Comparison of ENCODE assay signal across 1 cellular context in the genomic region with DNA sequence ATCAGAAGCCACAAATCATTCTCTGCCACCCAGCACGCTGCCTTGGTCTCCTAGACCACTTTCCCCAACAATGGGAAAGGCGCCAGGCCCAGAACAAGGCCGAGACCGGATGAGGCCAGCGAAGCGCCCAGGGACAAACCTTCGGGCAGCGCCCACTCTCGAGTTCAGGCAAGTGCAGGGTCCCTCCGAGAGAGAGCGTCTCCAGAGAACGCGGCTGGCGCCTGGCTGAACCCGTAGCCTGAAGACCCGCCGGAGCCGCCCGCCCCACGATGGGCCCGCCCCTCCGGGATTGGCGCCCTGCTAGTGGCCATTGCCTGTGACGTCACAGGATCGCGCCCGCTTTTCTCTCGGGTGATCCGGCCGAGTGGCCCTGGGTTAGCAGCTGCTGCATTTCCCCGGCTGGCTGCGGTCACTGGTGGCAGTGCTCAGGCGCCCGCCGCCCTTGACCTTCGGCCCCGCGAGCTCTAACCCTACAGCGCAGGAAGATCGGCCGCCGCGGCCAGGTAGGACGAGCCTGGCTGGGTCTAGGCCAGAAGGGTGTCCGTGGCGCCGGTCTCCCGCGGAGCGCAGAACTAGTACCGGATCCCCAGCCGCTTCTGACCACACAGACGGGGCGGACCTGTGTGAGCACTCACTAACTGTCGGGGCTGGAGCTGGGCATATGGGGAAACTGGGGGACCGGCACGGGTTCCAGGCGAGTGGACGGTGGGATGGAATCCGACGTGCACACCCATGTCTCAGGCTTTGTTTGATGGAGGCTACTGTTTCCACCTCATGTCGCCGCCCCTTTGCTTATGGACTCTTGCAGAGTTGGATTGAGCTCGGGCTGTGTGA.
TF ChIP-seq lines count a peak whose summit lies in the region.

A gene with protein sequence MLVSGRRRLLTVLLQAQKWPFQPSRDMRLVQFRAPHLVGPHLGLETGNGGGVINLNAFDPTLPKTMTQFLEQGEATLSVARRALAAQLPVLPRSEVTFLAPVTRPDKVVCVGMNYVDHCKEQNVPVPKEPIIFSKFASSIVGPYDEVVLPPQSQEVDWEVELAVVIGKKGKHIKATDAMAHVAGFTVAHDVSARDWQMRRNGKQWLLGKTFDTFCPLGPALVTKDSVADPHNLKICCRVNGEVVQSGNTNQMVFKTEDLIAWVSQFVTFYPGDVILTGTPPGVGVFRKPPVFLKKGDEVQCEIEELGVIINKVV (plus strand): TSS at position 339 of the 834 bp plus-strand sequence. CDS start 2,851 bp downstream, outside the sequence.

TF ChIP-seq in HepG2, 621 proteins besides CTCF, POLR2A, EP300 and RAD21 (continued from another document and continues in another):
- TF ChIP-seq, protein P1, sequence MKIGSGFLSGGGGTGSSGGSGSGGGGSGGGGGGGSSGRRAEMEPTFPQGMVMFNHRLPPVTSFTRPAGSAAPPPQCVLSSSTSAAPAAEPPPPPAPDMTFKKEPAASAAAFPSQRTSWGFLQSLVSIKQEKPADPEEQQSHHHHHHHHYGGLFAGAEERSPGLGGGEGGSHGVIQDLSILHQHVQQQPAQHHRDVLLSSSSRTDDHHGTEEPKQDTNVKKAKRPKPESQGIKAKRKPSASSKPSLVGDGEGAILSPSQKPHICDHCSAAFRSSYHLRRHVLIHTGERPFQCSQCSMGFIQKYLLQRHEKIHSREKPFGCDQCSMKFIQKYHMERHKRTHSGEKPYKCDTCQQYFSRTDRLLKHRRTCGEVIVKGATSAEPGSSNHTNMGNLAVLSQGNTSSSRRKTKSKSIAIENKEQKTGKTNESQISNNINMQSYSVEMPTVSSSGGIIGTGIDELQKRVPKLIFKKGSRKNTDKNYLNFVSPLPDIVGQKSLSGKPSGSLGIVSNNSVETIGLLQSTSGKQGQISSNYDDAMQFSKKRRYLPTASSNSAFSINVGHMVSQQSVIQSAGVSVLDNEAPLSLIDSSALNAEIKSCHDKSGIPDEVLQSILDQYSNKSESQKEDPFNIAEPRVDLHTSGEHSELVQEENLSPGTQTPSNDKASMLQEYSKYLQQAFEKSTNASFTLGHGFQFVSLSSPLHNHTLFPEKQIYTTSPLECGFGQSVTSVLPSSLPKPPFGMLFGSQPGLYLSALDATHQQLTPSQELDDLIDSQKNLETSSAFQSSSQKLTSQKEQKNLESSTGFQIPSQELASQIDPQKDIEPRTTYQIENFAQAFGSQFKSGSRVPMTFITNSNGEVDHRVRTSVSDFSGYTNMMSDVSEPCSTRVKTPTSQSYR (CRISPR knock-in tag; IDR thresholded peaks at IDR 0.05; ENCODE audit: borderline replicate concordance) = peak; percentile 59; the same call in 1 of the 2 replicates
- TF ChIP-seq ZNF589 (CRISPR knock-in tag; conservative IDR thresholded peaks at IDR 0.05) (no peak), JUN (CRISPR knock-in tag; IDR thresholded peaks at IDR 0.05) (no peak), HDAC2 (CRISPR knock-in tag; IDR thresholded peaks at IDR 0.05) (peak; percentile 94), ZNF205 (CRISPR knock-in tag; IDR thresholded peaks at IDR 0.05) (peak; percentile 44; the same call in 1 of the 2 replicates), ZNF703 (CRISPR knock-in tag; IDR thresholded peaks at IDR 0.05; ENCODE audit: borderline replicate concordance) (0 out of 2 replicates have a peak, but pooled peaks have one; percentile 76), EED (CRISPR knock-in tag; IDR thresholded peaks at IDR 0.05) (peak; percentile 92), SIN3B (IDR thresholded peaks at IDR 0.05; ENCODE audit: low read length) (peak; percentile 76; the same call in 1 of the 2 replicates), ERF (CRISPR knock-in tag; IDR thresholded peaks at IDR 0.05) (peak; percentile 51; the same call in 1 of the 2 replicates), CBFB (CRISPR knock-in tag; IDR thresholded peaks at IDR 0.05) (peak; percentile 88; the same call in 1 of the 2 replicates), ZNF746 (CRISPR knock-in tag; IDR thresholded peaks at IDR 0.05) (peak; percentile 60; the same call in 1 of the 2 replicates), KLF6 (CRISPR knock-in tag; IDR thresholded peaks at IDR 0.05) (0 out of 2 replicates have a peak, but pooled peaks have one; percentile 55), ZNF564 (CRISPR knock-in tag; IDR thresholded peaks at IDR 0.05) (0 out of 2 replicates have a peak, but pooled peaks have one; percentile 35), RARA (CRISPR knock-in tag; IDR thresholded peaks at IDR 0.05) (0 out of 2 replicates have a peak, but pooled peaks have one; percentile 38), SIN3A (IDR thresholded peaks at IDR 0.05; ENCODE audit: borderline replicate concordance, low read depth, low read length) (peak; percentile 82; the same call in 1 of the 2 replicates), MXI1 (IDR thresholded peaks at IDR 0.05; ENCODE audit: borderline replicate concordance, low read depth, low read length) (peak; percentile 57; the same call in 2 of the 3 replicates), ZSCAN9 (CRISPR knock-in tag; IDR thresholded peaks at IDR 0.05; ENCODE audit: borderline replicate concordance) (peak; percentile 91), RFX5 (IDR thresholded peaks at IDR 0.05; ENCODE audit: low read depth, low read length) (peak; percentile 85), FOXJ3 (CRISPR knock-in tag; IDR thresholded peaks at IDR 0.05; ENCODE audit: borderline replicate concordance) (peak; percentile 54; the same call in 1 of the 2 replicates), REXO4 (CRISPR knock-in tag; IDR thresholded peaks at IDR 0.05; ENCODE audit: borderline replicate concordance) (no peak; the same call in 1 of the 2 replicates), AGO2 (optimal IDR thresholded peaks at IDR 0.05; ENCODE audit: low read depth, low read length) (peak; percentile 62), ZNF567 (CRISPR knock-in tag; IDR thresholded peaks at IDR 0.05; ENCODE audit: borderline replicate concordance) (0 out of 2 replicates have a peak, but pooled peaks have one; percentile 52), ZNF652 (CRISPR knock-in tag; IDR thresholded peaks at IDR 0.05; ENCODE audit: borderline replicate concordance, low read depth) (no peak), ZNF781 (CRISPR knock-in tag; IDR thresholded peaks at IDR 0.05; ENCODE audit: borderline replicate concordance, not compliant biosample characterization) (peak; percentile 68), ZNF138 (CRISPR knock-in tag; IDR thresholded peaks at IDR 0.05; ENCODE audit: low read depth) (peak; percentile 36), GZF1 (CRISPR knock-in tag; IDR thresholded peaks at IDR 0.05) (peak; percentile 79), ZNF235 (CRISPR knock-in tag; IDR thresholded peaks at IDR 0.05; ENCODE audit: borderline replicate concordance) (peak; percentile 51; the same call in 1 of the 2 replicates), ZSCAN20 (CRISPR knock-in tag; IDR thresholded peaks at IDR 0.05; ENCODE audit: borderline replicate concordance) (peak; percentile 47; the same call in 1 of the 2 replicates), SALL2 (CRISPR knock-in tag; IDR thresholded peaks at IDR 0.05) (peak; percentile 74; the same call in 1 of the 2 replicates), ZNF264 (CRISPR knock-in tag; IDR thresholded peaks at IDR 0.05) (peak; percentile 69), TOPORS (CRISPR knock-in tag; IDR thresholded peaks at IDR 0.05) (0 out of 2 replicates have a peak, but pooled peaks have one; percentile 53), ARNT2 (CRISPR knock-in tag; IDR thresholded peaks at IDR 0.05; ENCODE audit: low read depth) (peak; percentile 71)
- TF ChIP-seq, protein P2, sequence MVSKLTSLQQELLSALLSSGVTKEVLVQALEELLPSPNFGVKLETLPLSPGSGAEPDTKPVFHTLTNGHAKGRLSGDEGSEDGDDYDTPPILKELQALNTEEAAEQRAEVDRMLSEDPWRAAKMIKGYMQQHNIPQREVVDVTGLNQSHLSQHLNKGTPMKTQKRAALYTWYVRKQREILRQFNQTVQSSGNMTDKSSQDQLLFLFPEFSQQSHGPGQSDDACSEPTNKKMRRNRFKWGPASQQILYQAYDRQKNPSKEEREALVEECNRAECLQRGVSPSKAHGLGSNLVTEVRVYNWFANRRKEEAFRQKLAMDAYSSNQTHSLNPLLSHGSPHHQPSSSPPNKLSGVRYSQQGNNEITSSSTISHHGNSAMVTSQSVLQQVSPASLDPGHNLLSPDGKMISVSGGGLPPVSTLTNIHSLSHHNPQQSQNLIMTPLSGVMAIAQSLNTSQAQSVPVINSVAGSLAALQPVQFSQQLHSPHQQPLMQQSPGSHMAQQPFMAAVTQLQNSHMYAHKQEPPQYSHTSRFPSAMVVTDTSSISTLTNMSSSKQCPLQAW (CRISPR knock-in tag; IDR thresholded peaks at IDR 0.05) = no peak; the same call in 1 of the 2 replicates
- TF ChIP-seq, protein P3, sequence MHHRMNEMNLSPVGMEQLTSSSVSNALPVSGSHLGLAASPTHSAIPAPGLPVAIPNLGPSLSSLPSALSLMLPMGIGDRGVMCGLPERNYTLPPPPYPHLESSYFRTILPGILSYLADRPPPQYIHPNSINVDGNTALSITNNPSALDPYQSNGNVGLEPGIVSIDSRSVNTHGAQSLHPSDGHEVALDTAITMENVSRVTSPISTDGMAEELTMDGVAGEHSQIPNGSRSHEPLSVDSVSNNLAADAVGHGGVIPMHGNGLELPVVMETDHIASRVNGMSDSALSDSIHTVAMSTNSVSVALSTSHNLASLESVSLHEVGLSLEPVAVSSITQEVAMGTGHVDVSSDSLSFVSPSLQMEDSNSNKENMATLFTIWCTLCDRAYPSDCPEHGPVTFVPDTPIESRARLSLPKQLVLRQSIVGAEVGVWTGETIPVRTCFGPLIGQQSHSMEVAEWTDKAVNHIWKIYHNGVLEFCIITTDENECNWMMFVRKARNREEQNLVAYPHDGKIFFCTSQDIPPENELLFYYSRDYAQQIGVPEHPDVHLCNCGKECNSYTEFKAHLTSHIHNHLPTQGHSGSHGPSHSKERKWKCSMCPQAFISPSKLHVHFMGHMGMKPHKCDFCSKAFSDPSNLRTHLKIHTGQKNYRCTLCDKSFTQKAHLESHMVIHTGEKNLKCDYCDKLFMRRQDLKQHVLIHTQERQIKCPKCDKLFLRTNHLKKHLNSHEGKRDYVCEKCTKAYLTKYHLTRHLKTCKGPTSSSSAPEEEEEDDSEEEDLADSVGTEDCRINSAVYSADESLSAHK (CRISPR knock-in tag; IDR thresholded peaks at IDR 0.05; ENCODE audit: borderline replicate concordance) = no peak
- TF ChIP-seq, protein P4, sequence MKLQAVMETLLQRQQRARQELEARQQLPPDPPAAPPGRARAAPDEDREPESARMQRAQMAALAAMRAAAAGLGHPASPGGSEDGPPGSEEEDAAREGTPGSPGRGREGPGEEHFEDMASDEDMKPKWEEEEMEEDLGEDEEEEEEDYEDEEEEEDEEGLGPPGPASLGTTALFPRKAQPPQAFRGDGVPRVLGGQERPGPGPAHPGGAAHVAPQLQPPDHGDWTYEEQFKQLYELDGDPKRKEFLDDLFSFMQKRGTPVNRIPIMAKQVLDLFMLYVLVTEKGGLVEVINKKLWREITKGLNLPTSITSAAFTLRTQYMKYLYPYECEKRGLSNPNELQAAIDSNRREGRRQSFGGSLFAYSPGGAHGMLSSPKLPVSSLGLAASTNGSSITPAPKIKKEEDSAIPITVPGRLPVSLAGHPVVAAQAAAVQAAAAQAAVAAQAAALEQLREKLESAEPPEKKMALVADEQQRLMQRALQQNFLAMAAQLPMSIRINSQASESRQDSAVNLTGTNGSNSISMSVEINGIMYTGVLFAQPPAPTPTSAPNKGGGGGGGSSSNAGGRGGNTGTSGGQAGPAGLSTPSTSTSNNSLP (IDR thresholded peaks at IDR 0.05; ENCODE audit: low read depth, low read length) = no peak
- TF ChIP-seq, protein P5, sequence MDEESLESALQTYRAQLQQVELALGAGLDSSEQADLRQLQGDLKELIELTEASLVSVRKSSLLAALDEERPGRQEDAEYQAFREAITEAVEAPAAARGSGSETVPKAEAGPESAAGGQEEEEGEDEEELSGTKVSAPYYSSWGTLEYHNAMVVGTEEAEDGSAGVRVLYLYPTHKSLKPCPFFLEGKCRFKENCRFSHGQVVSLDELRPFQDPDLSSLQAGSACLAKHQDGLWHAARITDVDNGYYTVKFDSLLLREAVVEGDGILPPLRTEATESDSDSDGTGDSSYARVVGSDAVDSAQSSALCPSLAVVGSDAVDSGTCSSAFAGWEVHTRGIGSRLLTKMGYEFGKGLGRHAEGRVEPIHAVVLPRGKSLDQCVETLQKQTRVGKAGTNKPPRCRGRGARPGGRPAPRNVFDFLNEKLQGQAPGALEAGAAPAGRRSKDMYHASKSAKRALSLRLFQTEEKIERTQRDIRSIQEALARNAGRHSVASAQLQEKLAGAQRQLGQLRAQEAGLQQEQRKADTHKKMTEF (CRISPR knock-in tag; IDR thresholded peaks at IDR 0.05) = peak; percentile 87; the same call in 1 of the 2 replicates
- TF ChIP-seq, protein P6, sequence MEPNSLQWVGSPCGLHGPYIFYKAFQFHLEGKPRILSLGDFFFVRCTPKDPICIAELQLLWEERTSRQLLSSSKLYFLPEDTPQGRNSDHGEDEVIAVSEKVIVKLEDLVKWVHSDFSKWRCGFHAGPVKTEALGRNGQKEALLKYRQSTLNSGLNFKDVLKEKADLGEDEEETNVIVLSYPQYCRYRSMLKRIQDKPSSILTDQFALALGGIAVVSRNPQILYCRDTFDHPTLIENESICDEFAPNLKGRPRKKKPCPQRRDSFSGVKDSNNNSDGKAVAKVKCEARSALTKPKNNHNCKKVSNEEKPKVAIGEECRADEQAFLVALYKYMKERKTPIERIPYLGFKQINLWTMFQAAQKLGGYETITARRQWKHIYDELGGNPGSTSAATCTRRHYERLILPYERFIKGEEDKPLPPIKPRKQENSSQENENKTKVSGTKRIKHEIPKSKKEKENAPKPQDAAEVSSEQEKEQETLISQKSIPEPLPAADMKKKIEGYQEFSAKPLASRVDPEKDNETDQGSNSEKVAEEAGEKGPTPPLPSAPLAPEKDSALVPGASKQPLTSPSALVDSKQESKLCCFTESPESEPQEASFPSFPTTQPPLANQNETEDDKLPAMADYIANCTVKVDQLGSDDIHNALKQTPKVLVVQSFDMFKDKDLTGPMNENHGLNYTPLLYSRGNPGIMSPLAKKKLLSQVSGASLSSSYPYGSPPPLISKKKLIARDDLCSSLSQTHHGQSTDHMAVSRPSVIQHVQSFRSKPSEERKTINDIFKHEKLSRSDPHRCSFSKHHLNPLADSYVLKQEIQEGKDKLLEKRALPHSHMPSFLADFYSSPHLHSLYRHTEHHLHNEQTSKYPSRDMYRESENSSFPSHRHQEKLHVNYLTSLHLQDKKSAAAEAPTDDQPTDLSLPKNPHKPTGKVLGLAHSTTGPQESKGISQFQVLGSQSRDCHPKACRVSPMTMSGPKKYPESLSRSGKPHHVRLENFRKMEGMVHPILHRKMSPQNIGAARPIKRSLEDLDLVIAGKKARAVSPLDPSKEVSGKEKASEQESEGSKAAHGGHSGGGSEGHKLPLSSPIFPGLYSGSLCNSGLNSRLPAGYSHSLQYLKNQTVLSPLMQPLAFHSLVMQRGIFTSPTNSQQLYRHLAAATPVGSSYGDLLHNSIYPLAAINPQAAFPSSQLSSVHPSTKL (CRISPR knock-in tag; IDR thresholded peaks at IDR 0.05) = peak; percentile 90
- TF ChIP-seq, protein P7, sequence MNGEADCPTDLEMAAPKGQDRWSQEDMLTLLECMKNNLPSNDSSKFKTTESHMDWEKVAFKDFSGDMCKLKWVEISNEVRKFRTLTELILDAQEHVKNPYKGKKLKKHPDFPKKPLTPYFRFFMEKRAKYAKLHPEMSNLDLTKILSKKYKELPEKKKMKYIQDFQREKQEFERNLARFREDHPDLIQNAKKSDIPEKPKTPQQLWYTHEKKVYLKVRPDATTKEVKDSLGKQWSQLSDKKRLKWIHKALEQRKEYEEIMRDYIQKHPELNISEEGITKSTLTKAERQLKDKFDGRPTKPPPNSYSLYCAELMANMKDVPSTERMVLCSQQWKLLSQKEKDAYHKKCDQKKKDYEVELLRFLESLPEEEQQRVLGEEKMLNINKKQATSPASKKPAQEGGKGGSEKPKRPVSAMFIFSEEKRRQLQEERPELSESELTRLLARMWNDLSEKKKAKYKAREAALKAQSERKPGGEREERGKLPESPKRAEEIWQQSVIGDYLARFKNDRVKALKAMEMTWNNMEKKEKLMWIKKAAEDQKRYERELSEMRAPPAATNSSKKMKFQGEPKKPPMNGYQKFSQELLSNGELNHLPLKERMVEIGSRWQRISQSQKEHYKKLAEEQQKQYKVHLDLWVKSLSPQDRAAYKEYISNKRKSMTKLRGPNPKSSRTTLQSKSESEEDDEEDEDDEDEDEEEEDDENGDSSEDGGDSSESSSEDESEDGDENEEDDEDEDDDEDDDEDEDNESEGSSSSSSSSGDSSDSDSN (CRISPR knock-in tag; IDR thresholded peaks at IDR 0.05) = peak; percentile 98
